Comparison of ENCODE assay signal across 1 cellular context in genomic region chr12:2282321-2282720, GRCh38.
TF ChIP-seq lines count a peak whose summit lies in the region.

No MANE protein-coding gene starts in this region.

TF ChIP-seq in GM23338, 12 proteins besides CTCF, POLR2A, EP300 and RAD21 (continued from another document):
- TF ChIP-seq REST (IDR thresholded peaks at IDR 0.05; ENCODE audit: unreplicated experiment) = no peak
